In genomic region chr21:14482165-14482564, GRCh38 we compare ENCODE assay signal across 10 cellular contexts.
A peak's percentile ranks its signal among the peaks of the same experiment; 100 is the strongest.
DNase-seq lines count a peak whose midpoint lies in the region; ATAC-seq and TF ChIP-seq lines count a peak whose summit lies in the region.
"Had no signal": no experiment of that assay in that cellular context is flagged by ENCODE, and none has a peak within 500 bp of the region (broad histone marks: within the 10 kb centered on the region; RNA-seq: fewer than 3 reads in every experiment).

No MANE protein-coding gene starts in this region.

- no peaks in the 10 kb centered on the region for H3K9me3 Mint-ChIP-seq in CD4-positive, CD25-positive, alpha-beta regulatory T cell

- TF ChIP-seq CTCF in Peyer's patch (IDR thresholded peaks at IDR 0.05): no peak

- peak overlapping the region; percentile 81 to 92 (median 86) for H3K27ac Mint-ChIP-seq in CD4-positive, CD25-positive, alpha-beta regulatory T cell

- H3K27me3 Mint-ChIP-seq in CD4-positive, CD25-positive, alpha-beta regulatory T cell: no peaks in the 10 kb centered on the region

- H3K4me3 ChIP-seq in CD4-positive, CD25-positive, alpha-beta regulatory T cell (ENCODE audit: low read depth, low read length): peak overlapping the region; percentile 78
- H3K4me3 ChIP-seq in Peyer's patch: no peak overlapping the region
- peak overlapping the region in 1 of 2 donors; percentile 9 for H3K4me3 ChIP-seq in duodenal mucosa (ENCODE audit: low read depth in 1 of 2, low read length in 2 of 2)
- H3K4me3 ChIP-seq: adrenal gland, skin epidermis had no signal

- H3K27me3 ChIP-seq in CD4-positive, CD25-positive, alpha-beta regulatory T cell (ENCODE audit: control insufficient read depth, insufficient read depth, low read length): no peaks in the 10 kb centered on the region
- no peaks in the 10 kb centered on the region for H3K27me3 ChIP-seq in Peyer's patch
- no peaks in the 10 kb centered on the region for H3K27me3 ChIP-seq in duodenal mucosa (ENCODE audit: control insufficient read depth in 1 of 2, insufficient read depth in 2 of 2, low read length in 2 of 2)
- H3K27me3 ChIP-seq: adrenal gland had no signal

- H3K27ac ChIP-seq in CD4-positive, CD25-positive, alpha-beta regulatory T cell (ENCODE audit: insufficient read depth, low read length, poor library complexity, severe bottlenecking): peak overlapping the region; percentile 19
- H3K27ac ChIP-seq in Peyer's patch (peak overlapping the region in 3 of 4 donors; percentile 3 to 36 (median 31)), duodenal mucosa (ENCODE audit: low read depth, low read length) (peak overlapping the region; percentile 12)

- DNase-seq in CD4-positive, CD25-positive, alpha-beta regulatory T cell: peak in 2 of 3 donors; percentile 24 to 90
- peak in 1 of 3 donors; percentile 55 for DNase-seq in Peyer's patch
- no peak for DNase-seq in NCI-H146 treated with DMSO at 0.1 percent for 48 hours (lab: John Stamatoyannopoulos, UW; ENCODE audit: unreplicated experiment)
- DNase-seq in GM19238 (ENCODE audit: insufficient read length, low spot score): no peak
- no peak for DNase-seq in NCI-H446 treated with DMSO at 0.1 percent for 48 hours (lab: John Stamatoyannopoulos, UW)

- peaks cover 11% of the 10 kb centered on the region for H3K4me1 ChIP-seq in CD4-positive, CD25-positive, alpha-beta regulatory T cell (ENCODE audit: control insufficient read depth, insufficient read depth, low read length, poor library complexity, severe bottlenecking)
- no peaks in the 10 kb centered on the region for H3K4me1 ChIP-seq in Peyer's patch
- no peaks in the 10 kb centered on the region for H3K4me1 ChIP-seq in duodenal mucosa (ENCODE audit: control insufficient read depth in 1 of 2, insufficient read depth in 2 of 2, low read length in 2 of 2)

- H3K36me3 ChIP-seq in CD4-positive, CD25-positive, alpha-beta regulatory T cell (ENCODE audit: control insufficient read depth, insufficient read depth, low read length): peaks cover 7% of the 10 kb centered on the region
- H3K36me3 ChIP-seq in Peyer's patch: no peaks in the 10 kb centered on the region
- H3K36me3 ChIP-seq in duodenal mucosa (ENCODE audit: control insufficient read depth in 1 of 2, insufficient read depth in 2 of 2, low read length in 2 of 2): no peaks in the 10 kb centered on the region
- H3K36me3 ChIP-seq: adrenal gland had no signal

- ATAC-seq in CD4-positive, CD25-positive, alpha-beta regulatory T cell (ENCODE audit: low read depth in 2 of 2): peak; percentile 81 to 84
- ATAC-seq in GM19395 (IDR thresholded peaks at IDR 0.05; ENCODE audit: unreplicated experiment) (peak; percentile 52), HG03108 (IDR thresholded peaks at IDR 0.05; ENCODE audit: unreplicated experiment) (no peak)

- TF ChIP-seq POLR2A in Peyer's patch (IDR thresholded peaks at IDR 0.05): no peak

- peaks cover 12 to 32% (median 25%) of the 10 kb centered on the region in 4 donors for H3K4me1 Mint-ChIP-seq in CD4-positive, CD25-positive, alpha-beta regulatory T cell

- peak overlapping the region in 1 of 2 donors; percentile 7 for H3K9ac ChIP-seq in duodenal mucosa (ENCODE audit: low read depth in 1 of 2, low read length in 2 of 2)

- H3K36me3 Mint-ChIP-seq in CD4-positive, CD25-positive, alpha-beta regulatory T cell: peaks cover 10% of the 10 kb centered on the region

- H3K9me3 ChIP-seq in CD4-positive, CD25-positive, alpha-beta regulatory T cell (ENCODE audit: control insufficient read depth in 2 of 2, low read length in 2 of 2): no peaks in the 10 kb centered on the region
- H3K9me3 ChIP-seq in Peyer's patch: no peaks in the 10 kb centered on the region
- no peaks in the 10 kb centered on the region for H3K9me3 ChIP-seq in duodenal mucosa (ENCODE audit: control insufficient read depth in 1 of 2, low read length in 2 of 2)
- H3K9me3 ChIP-seq: adrenal gland had no signal

- peak overlapping the region; percentile 16 to 74 (median 60) for H3K4me3 Mint-ChIP-seq in CD4-positive, CD25-positive, alpha-beta regulatory T cell

Comparison
In these comparisons a context has a peak if more than half of its experiments do, and no peak if none do; other contexts are left out.
1. DNase-seq: peak in CD4-positive, CD25-positive, alpha-beta regulatory T cell (2 of 3); none in NCI-H146 treated with DMSO at 0.1 percent for 48 hours (single experiment), GM19238 (single experiment) and NCI-H446 treated with DMSO at 0.1 percent for 48 hours (single experiment).
2. Peak in every context shown above with its lines, with median percentiles within 50 percentile points of each other: H3K27ac ChIP-seq.